ENCODE assay signal across 18 cellular contexts in genomic region chr6:167713088-167713475, GRCh38.
"Had no signal": no experiment of that assay in that cellular context is flagged by ENCODE, and none has a peak within 500 bp of the region (broad histone marks: within the 10 kb centered on the region; RNA-seq: fewer than 3 reads in every experiment).

No MANE protein-coding gene starts in this region.

- H3K36me3 ChIP-seq: colonic mucosa, heart right ventricle, left ventricle myocardium inferior, lower lobe of right lung, sigmoid colon, tibial artery, upper lobe of left lung, vagina had no signal

- H3K27me3 ChIP-seq: colonic mucosa, upper lobe of left lung, vagina had no signal

- H3K4me1 Mint-ChIP-seq: memory B cell, naive B cell had no signal

- H3K9me3 Mint-ChIP-seq: memory B cell, nephron had no signal

- H3K36me3 Mint-ChIP-seq: memory B cell had no signal

- H3K4me3 Mint-ChIP-seq: memory B cell, naive B cell, nephron had no signal

- H3K27ac ChIP-seq: heart right ventricle, left ventricle myocardium inferior, lower lobe of right lung, psoas muscle, sigmoid colon, skin epidermis, tibial artery, upper lobe of left lung, vagina had no signal

- H3K27ac Mint-ChIP-seq: memory B cell, naive B cell had no signal

- DNase-seq: effector CD4-positive, alpha-beta T cell; heart right ventricle; hypothalamus; left ventricle myocardium inferior; lower lobe of right lung; naive B cell; psoas muscle; retina; sigmoid colon; stimulated activated CD4-positive, alpha-beta T cell treated with anti-CD3 and anti-CD28 coated beads, Interleukin-12 subunit alpha, Interleukin-12 subunit beta, amount 100 ng/mL, for 4 hours; stimulated activated naive CD4-positive, alpha-beta T cell treated with Interleukin-2 at 50 U/mL for 16 hours; tibial artery had no signal

- H3K4me3 ChIP-seq: heart right ventricle, left ventricle myocardium inferior, lower lobe of right lung, psoas muscle, sigmoid colon, skin epidermis, tibial artery, upper lobe of left lung, vagina had no signal

- ATAC-seq: psoas muscle had no signal

- H3K9me3 ChIP-seq: colonic mucosa, lower lobe of right lung, psoas muscle, sigmoid colon, tibial artery, upper lobe of left lung, vagina had no signal

- H3K4me1 ChIP-seq: psoas muscle, sigmoid colon, tibial artery, vagina had no signal
